ENCODE assay signal across 17 cellular contexts in the genomic region with DNA sequence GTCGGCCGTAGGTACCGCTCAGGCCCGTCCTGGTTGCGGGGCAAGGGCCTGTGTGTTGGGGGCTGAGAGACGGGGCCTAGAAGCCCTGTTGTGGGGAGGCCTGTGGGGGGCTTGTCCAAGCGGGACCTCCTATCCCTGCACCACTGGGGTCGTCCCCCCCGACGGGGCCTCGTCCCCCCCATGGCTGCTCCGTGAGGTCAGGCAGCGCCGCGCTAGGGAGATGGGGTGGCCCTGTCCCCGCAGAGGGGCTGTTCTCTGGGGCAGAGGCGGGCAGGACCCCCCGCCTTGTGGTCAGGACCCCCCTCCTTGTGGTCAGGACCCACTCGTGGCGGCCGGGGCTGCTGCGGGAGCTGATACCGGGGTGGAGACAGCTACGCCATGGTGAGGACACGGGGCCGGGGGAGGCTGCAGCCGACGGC. TPM values are rescaled to one million over a fixed set of nuclear protein-coding genes. Genes with fewer than 3 reads are reported as not detected.
DNase-seq lines count a peak whose midpoint lies in the region; TF ChIP-seq lines count a peak whose summit lies in the region.
"Had no signal": no experiment of that assay in that cellular context is flagged by ENCODE, and none has a peak within 500 bp of the region (broad histone marks: within the 10 kb centered on the region; RNA-seq: fewer than 3 reads in every experiment).

No MANE protein-coding gene starts in this region.

- peaks cover 19% of the 10 kb centered on the region for H3K36me3 ChIP-seq in HUES6 (ENCODE audit: control insufficient read depth, insufficient read depth, low read length)
- peaks cover 26% of the 10 kb centered on the region for H3K36me3 ChIP-seq in left ventricle myocardium inferior
- H3K36me3 ChIP-seq in osteoblast (ENCODE audit: insufficient read depth, low read length), result no peaks in the 10 kb centered on the region
- H3K36me3 ChIP-seq: adrenal gland, thoracic aorta had no signal

- H3K4me3 Mint-ChIP-seq in CD14-positive monocyte, result no peak overlapping the region

- DNase-seq in CD14-positive monocyte (ENCODE audit: low spot score), result peak; percentile 40
- DNase-seq in left ventricle myocardium inferior, result no peak
- DNase-seq in osteoblast (ENCODE audit: insufficient read length, low spot score, missing footprints), result no peak
- no peak for DNase-seq in kidney tubule cell (ENCODE audit: low spot score)
- DNase-seq in OCI-M2 (lab: John Stamatoyannopoulos, UW; ENCODE audit: unreplicated experiment), result no peak
- DNase-seq in COLO668 (lab: John Stamatoyannopoulos, UW; ENCODE audit: unreplicated experiment), result no peak
- DNase-seq: activated CD4-positive, alpha-beta T cell treated with anti-CD3 and anti-CD28 coated beads, Interleukin-2, amount 50 U/mL, for 1 hour; AML-193; effector memory CD8-positive, alpha-beta T cell; NCI-H1694 treated with DMSO at 0.1 percent for 48 hours; NCI-H524 treated with DMSO at 0.1 percent for 48 hours had no signal

- H3K27ac Mint-ChIP-seq in CD14-positive monocyte, result no peak overlapping the region
- H3K27ac Mint-ChIP-seq: activated T-cell treated with anti-CD3 and anti-CD28 coated beads, Interleukin-2, amount 50 U/mL, for 24 hours; effector memory CD8-positive, alpha-beta T cell had no signal

- H3K4me3 ChIP-seq in HUES6 (ENCODE audit: low read depth, low read length) (peak overlapping the region; percentile 56; the same call in 1 of the 2 replicates), left ventricle myocardium inferior (peak overlapping the region; percentile 48), osteoblast (ENCODE audit: insufficient read depth, low read length) (no peak overlapping the region)
- H3K4me3 ChIP-seq: HAP-1 had no signal

- H3K9ac ChIP-seq in HUES6 (ENCODE audit: low read length), result peak overlapping the region; percentile 73

- H3K4me1 Mint-ChIP-seq in CD14-positive monocyte, result no peaks in the 10 kb centered on the region

- no peaks in the 10 kb centered on the region for H3K27me3 ChIP-seq in HUES6 (ENCODE audit: control insufficient read depth, insufficient read depth, low read length)
- H3K27me3 ChIP-seq in left ventricle myocardium inferior (ENCODE audit: low read depth), result peaks cover 24% of the 10 kb centered on the region
- H3K27me3 ChIP-seq in osteoblast (ENCODE audit: insufficient read depth, low read length), result no peaks in the 10 kb centered on the region

- H2AFZ ChIP-seq in osteoblast (ENCODE audit: low read length), result no peak overlapping the region

- H3K9me3 ChIP-seq in HUES6 (ENCODE audit: control insufficient read depth, insufficient read depth, low read depth, low read length) (0 out of 2 replicates have a peak, but pooled peaks cover 3% of the 10 kb centered on the region), left ventricle myocardium inferior (replicated peaks) (no peaks in the 10 kb centered on the region), osteoblast (ENCODE audit: low read depth, low read length) (no peaks in the 10 kb centered on the region)
- H3K9me3 ChIP-seq: adrenal gland, HAP-1, thoracic aorta had no signal

- H3K4me1 ChIP-seq in HUES6 (ENCODE audit: control insufficient read depth, insufficient read depth, low read length) (0 out of 2 replicates have a peak, but pooled peaks cover 3% of the 10 kb centered on the region), left ventricle myocardium inferior (peaks cover 16% of the 10 kb centered on the region), osteoblast (ENCODE audit: insufficient read depth, low read length) (no peaks in the 10 kb centered on the region)
- H3K4me1 ChIP-seq: HAP-1 had no signal

- H3K4me2 ChIP-seq in osteoblast (ENCODE audit: insufficient read depth, low read length), result peak overlapping the region; percentile 73

- peaks cover 15 to 37% (median 24%) of the 10 kb centered on the region in 3 donors for H3K27me3 Mint-ChIP-seq in CD14-positive monocyte (ENCODE audit: low read depth in 3 of 3)
- H3K27me3 Mint-ChIP-seq: central memory CD8-positive, alpha-beta T cell had no signal

- no peak for TF ChIP-seq CTCF in CD14-positive monocyte (IDR thresholded peaks at IDR 0.05)
- no peak for TF ChIP-seq CTCF in left ventricle myocardium inferior (IDR thresholded peaks at IDR 0.05; ENCODE audit: borderline replicate concordance)
- no peak for TF ChIP-seq CTCF in osteoblast (IDR thresholded peaks at IDR 0.05; ENCODE audit: extremely low read depth, low read depth, low read length)

- H3K27ac ChIP-seq in HUES6 (ENCODE audit: low read depth, low read length), result no peak overlapping the region
- no peak overlapping the region for H3K27ac ChIP-seq in left ventricle myocardium inferior (replicated peaks)
- no peak overlapping the region for H3K27ac ChIP-seq in osteoblast (ENCODE audit: low read depth, low read length)
- H3K27ac ChIP-seq: adrenal gland, thoracic aorta had no signal

- H3K9me3 Mint-ChIP-seq in CD14-positive monocyte, result peaks cover 0 to 20% (median 10%) of the 10 kb centered on the region in 7 donors
- H3K9me3 Mint-ChIP-seq: activated T-cell treated with anti-CD3 and anti-CD28 coated beads, Interleukin-2, amount 50 U/mL, for 24 hours; central memory CD8-positive, alpha-beta T cell; effector memory CD8-positive, alpha-beta T cell had no signal

- H4K20me1 ChIP-seq in osteoblast (ENCODE audit: insufficient read depth, low read length), result no peaks in the 10 kb centered on the region

- H3K36me3 Mint-ChIP-seq in CD14-positive monocyte, result peaks cover 4 to 23% of the 10 kb centered on the region in 2 donors

- intact Hi-C loops in CD14-positive monocyte (cut with micrococcal nuclease) (no loop called here), left ventricle myocardium inferior (cut with micrococcal nuclease) (no loop called here)

- H3K79me2 ChIP-seq in osteoblast (ENCODE audit: insufficient read depth, low read length), result no peaks in the 10 kb centered on the region

RNA-seq across cellular contexts. Expression of a gene that starts 12.1 kb away (rescaled TPM):
- polyA plus RNA-seq in CD14-positive monocyte, result 10 to 100 TPM; 17.2 to 27.0 TPM
- total RNA-seq in left ventricle myocardium inferior (51.1 TPM), osteoblast (34.2 and 34.4 TPM in 2 replicates)

RNA-seq across cellular contexts. Expression of a gene that starts 49.6 kb away (rescaled TPM):
- polyA plus RNA-seq in CD14-positive monocyte, result 1 to 10 TPM; 2.9 to 6.7 TPM
- total RNA-seq in left ventricle myocardium inferior (4.0 TPM), osteoblast (3.3 and 4.1 TPM in 2 replicates)

RNA-seq across cellular contexts. Expression of a gene that starts 56.0 kb away (rescaled TPM):
- 1 to 10 TPM; 2.1 to 2.3 TPM for polyA plus RNA-seq in CD14-positive monocyte
- total RNA-seq in left ventricle myocardium inferior, result 170 TPM
- total RNA-seq in osteoblast, result 10.3 and 13.4 TPM in 2 replicates

Comparison
In these comparisons a context has a peak if more than half of its experiments do, and no peak if none do; other contexts are left out.
1. RNA of a gene that starts 56.0 kb away (total RNA-seq): 170 TPM in left ventricle myocardium inferior (single experiment); 10.3 to 13.4 TPM in osteoblast; every median in the first group is over 10 times any median in the second.